Comparison of ENCODE assay signal across 1 cellular context in the genomic region with DNA sequence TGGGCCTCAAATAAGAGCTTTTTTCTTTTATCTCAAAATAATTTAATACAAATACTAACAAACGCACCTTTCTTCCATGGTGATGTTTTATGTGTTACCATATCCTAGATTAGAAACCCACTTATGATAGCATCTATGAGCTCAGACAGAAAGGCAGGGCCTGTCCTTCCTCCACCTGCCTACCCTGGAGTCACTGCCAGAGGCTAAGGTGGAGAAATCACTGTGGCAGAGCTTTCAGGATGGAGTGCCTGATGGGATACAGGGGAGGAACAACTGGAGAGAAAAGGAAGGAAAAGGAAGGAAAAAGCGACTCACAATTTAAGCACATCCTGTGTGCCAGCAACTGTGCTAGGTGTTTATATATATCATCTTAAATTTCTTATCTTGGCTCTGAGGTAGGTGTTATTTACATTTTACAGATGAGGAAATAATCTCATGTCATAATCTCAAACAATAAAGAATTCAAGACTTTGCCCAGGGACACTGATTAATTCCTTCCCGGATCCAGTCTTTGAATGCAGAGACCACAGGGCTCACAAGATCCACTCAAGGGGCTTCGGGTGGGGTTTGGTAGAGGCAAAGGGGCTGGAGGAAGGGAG.
TF ChIP-seq lines count a peak whose summit lies in the region.

No MANE protein-coding gene starts in this region.

TF ChIP-seq in endothelial cell of umbilical vein, 7 proteins besides CTCF, POLR2A, EP300 and RAD21:
- TF ChIP-seq JUN (IDR thresholded peaks at IDR 0.05; ENCODE audit: borderline replicate concordance, insufficient read depth, insufficient read length, low read depth) (no peak), GATA2 (IDR thresholded peaks at IDR 0.05; ENCODE audit: insufficient read depth, insufficient read length, low read depth, low read length) (peak; percentile 9)
